ENCODE assay signal across 9 cellular contexts in genomic region chr9:13278368-13279246, GRCh38. TPM values are rescaled to one million over a fixed set of nuclear protein-coding genes. Genes with fewer than 3 reads are reported as not detected.
A peak's percentile ranks its signal among the peaks of the same experiment; 100 is the strongest.
DNase-seq lines count a peak whose midpoint lies in the region; ATAC-seq and TF ChIP-seq lines count a peak whose summit lies in the region.
"Had no signal": no experiment of that assay in that cellular context is flagged by ENCODE, and none has a peak within 500 bp of the region (broad histone marks: within the 10 kb centered on the region; RNA-seq: fewer than 3 reads in every experiment).

No MANE protein-coding gene starts in this region.

- ATAC-seq in Right ventricle myocardium superior (ENCODE audit: poor library complexity): peak; percentile 72

- H3K4me3 Mint-ChIP-seq in osteocyte (ENCODE audit: unreplicated experiment): peak overlapping the region; percentile 97

- DNase-seq in NCI-H524 (lab: John Stamatoyannopoulos, UW): peak; percentile 19 to 49
- DNase-seq in NCI-H524 treated with DMSO at 0.1 percent for 48 hours (lab: John Stamatoyannopoulos, UW): no peak
- peak; percentile 70 for DNase-seq in Right ventricle myocardium superior
- peak; percentile 84 for DNase-seq in osteocyte (ENCODE audit: extremely low spot score, unreplicated experiment)
- no peak for DNase-seq in GM19238 (ENCODE audit: insufficient read length, low spot score)
- no peak for DNase-seq in NAMALWA (ENCODE audit: low spot score)
- DNase-seq in LoVo (ENCODE audit: low spot score): no peak

- H3K27ac ChIP-seq in VCaP: peak overlapping the region; percentile 98

- no peaks in the 10 kb centered on the region for H3K27me3 Mint-ChIP-seq in osteocyte (ENCODE audit: unreplicated experiment)

- H3K9me3 Mint-ChIP-seq in osteocyte (ENCODE audit: unreplicated experiment): peaks cover 6% of the 10 kb centered on the region

- peak overlapping the region; percentile 92 for H3K27ac Mint-ChIP-seq in osteocyte (ENCODE audit: unreplicated experiment)

- H3K36me3 Mint-ChIP-seq in osteocyte (ENCODE audit: unreplicated experiment): peaks cover 1% of the 10 kb centered on the region

- intact Hi-C loops in Right ventricle myocardium superior (cut with DNase I): no loop called here

- TF ChIP-seq CTCF in VCaP (conservative IDR thresholded peaks at IDR 0.05) (no peak), osteocyte (IDR thresholded peaks at IDR 0.05) (peak; percentile 34)

- peaks cover 48% of the 10 kb centered on the region for H3K4me1 Mint-ChIP-seq in osteocyte (ENCODE audit: unreplicated experiment)

RNA-seq across cellular contexts. Expression of gene MPDZ, which starts 0.9 kb away (rescaled TPM):
- 64.3 TPM for total RNA-seq in Right ventricle myocardium superior
- 51.9 and 56.1 TPM in 2 replicates for total RNA-seq in osteocyte
- total RNA-seq: activated CD8-positive, alpha-beta memory T cell treated with anti-CD3 and anti-CD28 coated beads for 36 hours had no signal

Comparison
In these comparisons a context has a peak if more than half of its experiments do, and no peak if none do; other contexts are left out.
1. DNase-seq: peak in NCI-H524 (2 of 2), Right ventricle myocardium superior (single experiment) and osteocyte (single experiment); none in NCI-H524 treated with DMSO at 0.1 percent for 48 hours (single experiment), GM19238 (single experiment), NAMALWA (single experiment) and LoVo (single experiment).